In genomic region chr5:167916261-167916660, GRCh38 we compare ENCODE assay signal across 21 cellular contexts.
DNase-seq lines count a peak whose midpoint lies in the region; ATAC-seq and TF ChIP-seq lines count a peak whose summit lies in the region.
"Had no signal": no experiment of that assay in that cellular context is flagged by ENCODE, and none has a peak within 500 bp of the region (broad histone marks: within the 10 kb centered on the region; RNA-seq: fewer than 3 reads in every experiment).

No MANE protein-coding gene starts in this region.

- no CpG with 5 or more reads among the region's 7 CpGs for WGBS in neuronal stem cell (ENCODE audit: extremely low coverage in 2 of 2, insufficient read length in 2 of 2, insufficient replicate concordance in 1 of 2), 2 donors

- H3K14ac ChIP-seq in neuronal stem cell (ENCODE audit: low read length), result no peak overlapping the region

- TF ChIP-seq POLR2A in gastrocnemius medialis (IDR thresholded peaks at IDR 0.05), result no peak

- no TSS peak for BruUV-seq in PC-9 (replicated peaks; lab: Mats Ljungman, UMichigan)

- no peak overlapping the region for H3K4ac ChIP-seq in neuronal stem cell (ENCODE audit: low read length)

- H2AFZ ChIP-seq in PC-9 (no peak overlapping the region), neuronal stem cell (ENCODE audit: low read length) (peak overlapping the region; percentile 70), osteoblast (ENCODE audit: low read length) (no peak overlapping the region)

- H3K9me2 ChIP-seq in PC-9 (ENCODE audit: insufficient read depth), result no peaks in the 10 kb centered on the region

- no peaks in the 10 kb centered on the region for H3K79me1 ChIP-seq in neuronal stem cell (ENCODE audit: low read depth, low read length)

- intact Hi-C loops in PC-9 (cut with micrococcal nuclease; ENCODE audit: unreplicated experiment) (no loop called here), gastrocnemius medialis (cut with DNase I; ENCODE audit: low total_unique reads) (no loop called here)

- H3K79me2 ChIP-seq in PC-9 (ENCODE audit: low read depth) (no peaks in the 10 kb centered on the region), osteoblast (ENCODE audit: insufficient read depth, low read length) (no peaks in the 10 kb centered on the region)

- H3K4me1 ChIP-seq in PC-9 (replicated peaks; ENCODE audit: insufficient read depth), result 0 out of 2 replicates have a peak, but pooled peaks cover 6% of the 10 kb centered on the region
- peaks cover 4% of the 10 kb centered on the region for H3K4me1 ChIP-seq in foreskin keratinocyte
- peaks cover 18 to 34% of the 10 kb centered on the region in 2 donors for H3K4me1 ChIP-seq in neuronal stem cell (ENCODE audit: control insufficient read depth in 2 of 2, insufficient read depth in 1 of 2, low read depth in 1 of 2, low read length in 2 of 2)
- no peaks in the 10 kb centered on the region for H3K4me1 ChIP-seq in osteoblast (ENCODE audit: insufficient read depth, low read length)
- H3K4me1 ChIP-seq in gastrocnemius medialis, result no peaks in the 10 kb centered on the region
- H3K4me1 ChIP-seq: right lobe of liver had no signal

- H3K9me3 ChIP-seq in PC-9 (ENCODE audit: insufficient read depth, low read depth) (no peaks in the 10 kb centered on the region), neuronal stem cell (replicated peaks in 1 of 2; ENCODE audit: control insufficient read depth in 2 of 2, insufficient read depth in 1 of 2, low read depth in 1 of 2, low read length in 2 of 2) (peaks cover 0 to 7% of the 10 kb centered on the region in 2 donors), osteoblast (ENCODE audit: low read depth, low read length) (no peaks in the 10 kb centered on the region), gastrocnemius medialis (no peaks in the 10 kb centered on the region)
- H3K9me3 ChIP-seq: ovary, right lobe of liver, testis had no signal

- H2BK15ac ChIP-seq in neuronal stem cell (ENCODE audit: low read length), result no peak overlapping the region

- CTCF ChIA-PET in PC-9 (lab: Charles Lee), result interaction anchor here (0.6 kb wide), 2 partner anchors 262 to 333 kb away, joined by 4 to 8 read pairs; no protein-coding TSS in a partner anchor

- in situ Hi-C loops in gastrocnemius medialis (cut with MboI; ENCODE audit: low sequenced_read_pairs in 4 of 4), result no loop called here

- H3K4me3 ChIP-seq in PC-9, result no peak overlapping the region
- H3K4me3 ChIP-seq in neuronal stem cell (ENCODE audit: low read length in 2 of 2), result no peak overlapping the region
- H3K4me3 ChIP-seq in osteoblast (ENCODE audit: insufficient read depth, low read length), result no peak overlapping the region
- no peak overlapping the region for H3K4me3 ChIP-seq in gastrocnemius medialis
- H3K4me3 ChIP-seq: ovary, right lobe of liver, testis had no signal

- H2BK120ac ChIP-seq in neuronal stem cell (ENCODE audit: low read depth, low read length), result no peak overlapping the region

- peak overlapping the region; percentile 31 for H2BK5ac ChIP-seq in neuronal stem cell (ENCODE audit: low read length)

- H3K36me3 ChIP-seq in PC-9 (ENCODE audit: low read depth) (no peaks in the 10 kb centered on the region), neuronal stem cell (replicated peaks in 1 of 2; ENCODE audit: control insufficient read depth in 2 of 2, insufficient read depth in 2 of 2, low read length in 2 of 2) (no peaks in the 10 kb centered on the region), osteoblast (ENCODE audit: insufficient read depth, low read length) (no peaks in the 10 kb centered on the region), gastrocnemius medialis (no peaks in the 10 kb centered on the region)
- H3K36me3 ChIP-seq: ovary, right lobe of liver had no signal

- peak; percentile 36 for ATAC-seq in foreskin keratinocyte
- ATAC-seq in gastrocnemius medialis, result no peak
- ATAC-seq: activated CD8-positive, alpha-beta T cell treated with anti-CD3 and anti-CD28 coated beads, Interleukin-2, amount 10 ng/mL, durations not matched to agents 7 days and 5 days; effector memory CD8-positive, alpha-beta T cell; stimulated activated effector memory CD8-positive, alpha-beta T cell treated with anti-CD3 and anti-CD28 coated beads, Interleukin-12 subunit alpha, Interleukin-12 subunit beta, amount 100 ng/mL, for 72 hours had no signal

- no peak overlapping the region for H3K23ac ChIP-seq in neuronal stem cell (ENCODE audit: low read depth, low read length, poor library complexity)

- H3F3A ChIP-seq in PC-9 (ENCODE audit: insufficient read depth, low read depth), result no peaks in the 10 kb centered on the region

- H3K18ac ChIP-seq in neuronal stem cell (ENCODE audit: low read length), result no peak overlapping the region

- H3K27me3 ChIP-seq in PC-9 (ENCODE audit: insufficient read depth, low read depth) (no peaks in the 10 kb centered on the region), foreskin keratinocyte (no peaks in the 10 kb centered on the region), neuronal stem cell (ENCODE audit: control insufficient read depth in 3 of 3, insufficient read depth in 3 of 3, low read depth in 1 of 3, low read length in 3 of 3) (no peaks in the 10 kb centered on the region), osteoblast (ENCODE audit: insufficient read depth, low read length) (no peaks in the 10 kb centered on the region), gastrocnemius medialis (no peaks in the 10 kb centered on the region)
- H3K27me3 ChIP-seq: ovary, right lobe of liver, testis had no signal

- DNase-seq in Daoy (ENCODE audit: low read depth) (peak; percentile 26), PC-9 (peak in 1 of 2 experiments; percentile 67), foreskin keratinocyte (peak in 1 of 2 donors; percentile 43), neuronal stem cell (ENCODE audit: low spot score) (no peak), NCI-H1105 treated with DMSO at 0.1 percent for 48 hours (lab: John Stamatoyannopoulos, UW) (no peak), cerebellar cortex (ENCODE audit: low spot score) (no peak), osteoblast (ENCODE audit: insufficient read length, low spot score, missing footprints) (no peak), gastrocnemius medialis (no peak)
- DNase-seq: activated CD8-positive, alpha-beta T cell treated with anti-CD3 and anti-CD28 coated beads, Interleukin-2, amount 10 ng/mL, durations not matched to agents 7 days and 5 days; activated naive CD4-positive, alpha-beta T cell treated with anti-CD3 and anti-CD28 coated beads, Interleukin-2, amount 50 U/mL, for 16 hours; activated T-cell treated with anti-CD3 and anti-CD28 coated beads, Interleukin-2, amount 50 U/mL, for 24 hours; CD4-positive, CD25-positive, alpha-beta regulatory T cell; effector memory CD8-positive, alpha-beta T cell; NCI-H1417; NCI-H2107; NCI-H510A treated with DMSO at 0.1 percent for 48 hours; right lobe of liver; T-helper 9 cell had no signal

- H3K27ac ChIP-seq in PC-9 (no peak overlapping the region), foreskin keratinocyte (no peak overlapping the region), neuronal stem cell (replicated peaks; ENCODE audit: low read length) (no peak overlapping the region), osteoblast (ENCODE audit: low read depth, low read length) (no peak overlapping the region), gastrocnemius medialis (no peak overlapping the region)
- H3K27ac ChIP-seq: ovary, right lobe of liver, testis had no signal

- H4K91ac ChIP-seq in neuronal stem cell (ENCODE audit: low read depth, low read length, poor library complexity), result no peak overlapping the region

- no peak overlapping the region for H2BK12ac ChIP-seq in neuronal stem cell (ENCODE audit: low read length)

- no peaks in the 10 kb centered on the region for H4K20me1 ChIP-seq in PC-9 (ENCODE audit: insufficient read depth)
- H4K20me1 ChIP-seq in osteoblast (ENCODE audit: insufficient read depth, low read length), result no peaks in the 10 kb centered on the region

- H3K4me2 ChIP-seq in PC-9 (peak overlapping the region; percentile 26; the same call in 1 of the 2 replicates), neuronal stem cell (ENCODE audit: insufficient read depth, low read length, poor library complexity, severe bottlenecking) (no peak overlapping the region), osteoblast (ENCODE audit: insufficient read depth, low read length) (no peak overlapping the region)

- POLR2A ChIA-PET in PC-9 (lab: Charles Lee; ENCODE audit: unreplicated experiment), result no interaction called here

- no peak for TF ChIP-seq CTCF in PC-9 (conservative IDR thresholded peaks at IDR 0.05)
- TF ChIP-seq CTCF in foreskin keratinocyte (conservative IDR thresholded peaks at IDR 0.05), result no peak
- TF ChIP-seq CTCF in osteoblast (IDR thresholded peaks at IDR 0.05; ENCODE audit: extremely low read depth, low read depth, low read length), result no peak
- TF ChIP-seq CTCF in gastrocnemius medialis (IDR thresholded peaks at IDR 0.05 in 4 of 5, conservative IDR thresholded peaks at IDR 0.05 in 1 of 5), result no peak

- no peak overlapping the region for H4K8ac ChIP-seq in neuronal stem cell (ENCODE audit: low read depth, low read length)

- H2AK5ac ChIP-seq in neuronal stem cell (ENCODE audit: low read depth, low read length), result no peak overlapping the region

- H3K9ac ChIP-seq in neuronal stem cell (ENCODE audit: low read depth, low read length, poor library complexity), result no peak overlapping the region
